Comparison of ENCODE assay signal across 8 cellular contexts in genomic region chr17:2592974-2593845, GRCh38. TPM values are rescaled to one million over a fixed set of nuclear protein-coding genes. Genes with fewer than 3 reads are reported as not detected.
DNase-seq lines count a peak whose midpoint lies in the region; ATAC-seq and TF ChIP-seq lines count a peak whose summit lies in the region.

TSS of gene PAFAH1B1 (plus strand) at chr17:2593654. CDS start at chr17:2638289, 44,635 bp downstream.

- peaks cover 9% of the 10 kb centered on the region for H3K4me1 ChIP-seq in colonic mucosa

- ATAC-seq in GM19035 (IDR thresholded peaks at IDR 0.05; ENCODE audit: unreplicated experiment) = peak; percentile 81
- peak; percentile 76 for ATAC-seq in HG03342 (IDR thresholded peaks at IDR 0.05; ENCODE audit: unreplicated experiment)
- ATAC-seq in left colon = peak; percentile 89

- H3K4me3 ChIP-seq in colonic mucosa = peak within 1 kb of the TSS; percentile 93

- peak within 1 kb of the TSS; percentile 94 to 97 for H3K9ac ChIP-seq in colonic mucosa (ENCODE audit: low read depth in 2 of 2, low read length in 2 of 2)

- no peak for TF ChIP-seq CTCF in colonic mucosa (IDR thresholded peaks at IDR 0.05)

- H3K9me3 ChIP-seq in colonic mucosa = no peaks in the 10 kb centered on the region

- no peaks in the 10 kb centered on the region for H3K36me3 ChIP-seq in colonic mucosa

- peak within 1 kb of the TSS; percentile 98 for H3K27ac ChIP-seq in colonic mucosa

- DNase-seq in AG20443 (ENCODE audit: low spot score) = peak; percentile 100
- DNase-seq in NCI-H524 treated with DMSO at 0.1 percent for 48 hours (lab: John Stamatoyannopoulos, UW) = peak; percentile 43
- DNase-seq in activated CD4-positive, alpha-beta T cell treated with anti-CD3 and anti-CD28 coated beads for 48 hours = peak; percentile 96
- DNase-seq in colonic mucosa = peak; percentile 90
- peak; percentile 91 to 94 for DNase-seq in left colon
- DNase-seq in stimulated activated CD4-positive, alpha-beta T cell treated with anti-CD3 and anti-CD28 coated beads, Interleukin-1b, Interleukin-23, amount 100 ng/mL, for 48 hours = peak; percentile 95

- intact Hi-C loops in colonic mucosa (cut with DNase I) = no loop called here
- intact Hi-C loops in left colon (cut with DNase I, micrococcal nuclease) = loop anchor here in 1 of 2 donors (10.0 kb wide), 1 partner anchor 82 kb away; no protein-coding TSS in a partner anchor

- H3K27me3 ChIP-seq in colonic mucosa = no peaks in the 10 kb centered on the region

RNA-seq across cellular contexts. Expression of gene PAFAH1B1, which starts in this region (rescaled TPM):
- 100 to 1,000 TPM; 102 to 155 TPM for total RNA-seq in colonic mucosa
- 100 to 1,000 TPM; 117 to 120 TPM for total RNA-seq in left colon

Comparison
In these comparisons a context has a peak if more than half of its experiments do, and no peak if none do; other contexts are left out.
1. Peak in every context shown above with its lines: DNase-seq, ATAC-seq, H3K4me3 ChIP-seq and H3K27ac ChIP-seq.
2. DNase-seq: peak in every context shown above with its lines; median percentile 100 in AG20443; 96 in activated CD4-positive, alpha-beta T cell treated with anti-CD3 and anti-CD28 coated beads for 48 hours; 95 in stimulated activated CD4-positive, alpha-beta T cell treated with anti-CD3 and anti-CD28 coated beads, Interleukin-1b, Interleukin-23, amount 100 ng/mL, for 48 hours; 92 in left colon; 90 in colonic mucosa; 43 in NCI-H524 treated with DMSO at 0.1 percent for 48 hours.